ENCODE assay signal across 8 cellular contexts in genomic region chr9:14768561-14769234, GRCh38. TPM values are rescaled to one million over a fixed set of nuclear protein-coding genes. Genes with fewer than 3 reads are reported as not detected.
DNase-seq lines count a peak whose midpoint lies in the region; ATAC-seq and TF ChIP-seq lines count a peak whose summit lies in the region.

No MANE protein-coding gene starts in this region.

- no peak overlapping the region for H3K4me3 ChIP-seq in BE2C (ENCODE audit: low read depth, low read length)
- H3K4me3 ChIP-seq in right atrium auricular region: no peak overlapping the region
- no peak overlapping the region for H3K4me3 ChIP-seq in skeletal muscle satellite cell (ENCODE audit: low read length)

- intact Hi-C loops in activated B cell treated with CpG ODN at 0.5 μM for 24 hours (cut with micrococcal nuclease): loop anchor here (1.0 to 5.0 kb wide), 7 partner anchors 78 to 1416 kb away; no protein-coding TSS in a partner anchor

- POLR2A ChIA-PET in activated B cell treated with CpG ODN at 0.5 μM for 24 hours (lab: Charles Lee): no interaction called here
- POLR2A ChIA-PET in activated CD4-positive, alpha-beta memory T cell treated with anti-CD3 and anti-CD28 coated beads, Interleukin-2, amount 10 ng/mL, durations not matched to agents 7 days and 5 days (lab: Charles Lee): no interaction called here

- no peaks in the 10 kb centered on the region for H3K9me3 ChIP-seq in BE2C
- no peaks in the 10 kb centered on the region for H3K9me3 ChIP-seq in right atrium auricular region
- no peaks in the 10 kb centered on the region for H3K9me3 ChIP-seq in skeletal muscle satellite cell (replicated peaks; ENCODE audit: low read length)

- no peak overlapping the region for H3K9ac ChIP-seq in skeletal muscle satellite cell (ENCODE audit: low read depth, low read length)

- TF ChIP-seq CTCF in BE2C (IDR thresholded peaks at IDR 0.05; ENCODE audit: low read depth, low read length) (peak; percentile 77), activated B cell treated with CpG ODN at 0.5 μM for 24 hours (IDR thresholded peaks at IDR 0.05) (peak; percentile 84), right atrium auricular region (IDR thresholded peaks at IDR 0.05) (peak; percentile 79 to 84)

- peaks cover 4% of the 10 kb centered on the region for H3K9me3 Mint-ChIP-seq in activated B cell treated with CpG ODN at 0.5 μM for 24 hours
- H3K9me3 Mint-ChIP-seq in activated CD4-positive, alpha-beta memory T cell treated with anti-CD3 and anti-CD28 coated beads, Interleukin-2, amount 10 ng/mL, durations not matched to agents 7 days and 5 days: no peaks in the 10 kb centered on the region

- H3K4me3 Mint-ChIP-seq in activated B cell treated with CpG ODN at 0.5 μM for 24 hours: no peak overlapping the region
- no peak overlapping the region for H3K4me3 Mint-ChIP-seq in activated CD4-positive, alpha-beta memory T cell treated with anti-CD3 and anti-CD28 coated beads, Interleukin-2, amount 10 ng/mL, durations not matched to agents 7 days and 5 days

- H3K36me3 Mint-ChIP-seq in activated B cell treated with CpG ODN at 0.5 μM for 24 hours (ENCODE audit: low read depth): no peaks in the 10 kb centered on the region
- no peaks in the 10 kb centered on the region for H3K36me3 Mint-ChIP-seq in activated CD4-positive, alpha-beta memory T cell treated with anti-CD3 and anti-CD28 coated beads, Interleukin-2, amount 10 ng/mL, durations not matched to agents 7 days and 5 days (ENCODE audit: low read depth)

- H3K4me1 ChIP-seq in BE2C: peaks cover 16% of the 10 kb centered on the region
- no peaks in the 10 kb centered on the region for H3K4me1 ChIP-seq in right atrium auricular region
- H3K4me1 ChIP-seq in skeletal muscle satellite cell (ENCODE audit: control insufficient read depth, insufficient read depth, low read length): no peaks in the 10 kb centered on the region

- DNase-seq in BE2C (peak; percentile 49), NCI-H2081 (lab: John Stamatoyannopoulos, UW) (peak; percentile 76 to 82), activated B cell treated with CpG ODN at 0.5 μM for 24 hours (no peak), right atrium auricular region (ENCODE audit: low spot score) (no peak)
- no peak for DNase-seq in activated CD4-positive, alpha-beta memory T cell treated with anti-CD3 and anti-CD28 coated beads, Interleukin-2, amount 10 ng/mL, durations not matched to agents 7 days and 5 days

- CTCF ChIA-PET in activated B cell treated with CpG ODN at 0.5 μM for 24 hours (lab: Charles Lee): interaction anchor here (0.6 to 5.7 kb wide), 21 partner anchors 10 to 416 kb away, joined by 3 to 71 read pairs (median 4); no protein-coding TSS in a partner anchor
- CTCF ChIA-PET in activated CD4-positive, alpha-beta memory T cell treated with anti-CD3 and anti-CD28 coated beads, Interleukin-2, amount 10 ng/mL, durations not matched to agents 7 days and 5 days (lab: Charles Lee): interaction anchor here (0.9 to 3.1 kb wide), 5 partner anchors 11 to 303 kb away, joined by 3 to 19 read pairs (median 3); no protein-coding TSS in a partner anchor

- ATAC-seq in GM18868 (IDR thresholded peaks at IDR 0.05; ENCODE audit: unreplicated experiment) (peak; percentile 55), activated B cell treated with CpG ODN at 0.5 μM for 24 hours (ENCODE audit: low read depth) (no peak), HG03045 (IDR thresholded peaks at IDR 0.05; ENCODE audit: unreplicated experiment) (no peak)

- H3K27me3 Mint-ChIP-seq in activated B cell treated with CpG ODN at 0.5 μM for 24 hours: peaks cover 24% of the 10 kb centered on the region
- H3K27me3 Mint-ChIP-seq in activated CD4-positive, alpha-beta memory T cell treated with anti-CD3 and anti-CD28 coated beads, Interleukin-2, amount 10 ng/mL, durations not matched to agents 7 days and 5 days: peaks cover 16% of the 10 kb centered on the region

- H3K27me3 ChIP-seq in BE2C (no peaks in the 10 kb centered on the region), right atrium auricular region (no peaks in the 10 kb centered on the region), skeletal muscle satellite cell (ENCODE audit: control insufficient read depth, insufficient read depth, low read length) (peaks cover 21% of the 10 kb centered on the region)

- H3K36me3 ChIP-seq in BE2C (no peaks in the 10 kb centered on the region), right atrium auricular region (no peaks in the 10 kb centered on the region), skeletal muscle satellite cell (ENCODE audit: insufficient read depth, low read length) (no peaks in the 10 kb centered on the region)

- H3K4me2 ChIP-seq in skeletal muscle satellite cell (ENCODE audit: low read length): peak overlapping the region; percentile 19

- H3K4me1 Mint-ChIP-seq in activated B cell treated with CpG ODN at 0.5 μM for 24 hours: no peaks in the 10 kb centered on the region
- H3K4me1 Mint-ChIP-seq in activated CD4-positive, alpha-beta memory T cell treated with anti-CD3 and anti-CD28 coated beads, Interleukin-2, amount 10 ng/mL, durations not matched to agents 7 days and 5 days: no peaks in the 10 kb centered on the region

- no peak overlapping the region for H3K27ac ChIP-seq in right atrium auricular region

- no peak overlapping the region for H3K27ac Mint-ChIP-seq in activated B cell treated with CpG ODN at 0.5 μM for 24 hours
- H3K27ac Mint-ChIP-seq in activated CD4-positive, alpha-beta memory T cell treated with anti-CD3 and anti-CD28 coated beads, Interleukin-2, amount 10 ng/mL, durations not matched to agents 7 days and 5 days: no peak overlapping the region

RNA-seq across cellular contexts. Expression of gene CER1, which starts 46.2 kb away (rescaled TPM):
- polyA plus RNA-seq in BE2C (2012; ENCODE audit: insufficient read depth, insufficient read length, low read depth): not detected
- not detected in 2 replicates for total RNA-seq in activated B cell treated with CpG ODN at 0.5 μM for 24 hours
- total RNA-seq in right atrium auricular region: not detected
- total RNA-seq in skeletal muscle satellite cell (2012; rRNA removed): not detected in 2 replicates
- not detected for total RNA-seq in activated CD4-positive, alpha-beta memory T cell treated with anti-CD3 and anti-CD28 coated beads, Interleukin-2, amount 10 ng/mL, durations not matched to agents 7 days and 5 days

Comparison
In these comparisons a context has a peak if more than half of its experiments do, and no peak if none do; other contexts are left out.
1. DNase-seq: peak in BE2C (single experiment) and NCI-H2081 (2 of 2); none in activated B cell treated with CpG ODN at 0.5 μM for 24 hours (single experiment), right atrium auricular region (single experiment) and activated CD4-positive, alpha-beta memory T cell treated with anti-CD3 and anti-CD28 coated beads, Interleukin-2, amount 10 ng/mL, durations not matched to agents 7 days and 5 days (single experiment).
2. Peak in every context shown above with its lines, with median percentiles within 50 percentile points of each other: CTCF ChIP-seq.